ENCODE assay signal across 38 cellular contexts in genomic region chr12:131253376-131254026, GRCh38.
"Had no signal": no experiment of that assay in that cellular context is flagged by ENCODE, and none has a peak within 500 bp of the region (broad histone marks: within the 10 kb centered on the region; RNA-seq: fewer than 3 reads in every experiment).

No MANE protein-coding gene starts in this region.

- H3K4me1 ChIP-seq: adrenal gland, body of pancreas, breast epithelium had no signal

- DNase-seq: activated CD4-positive, alpha-beta memory T cell treated with anti-CD3 and anti-CD28 coated beads, Interleukin-2, amount 10 ng/mL, durations not matched to agents 7 days and 5 days; activated CD4-positive, alpha-beta T cell treated with anti-CD3 and anti-CD28 coated beads for 1 hour; activated CD4-positive, alpha-beta T cell treated with anti-CD3 and anti-CD28 coated beads for 36 hours; activated CD4-positive, alpha-beta T cell treated with anti-CD3 and anti-CD28 coated beads for 48 hours; activated CD4-positive, alpha-beta T cell treated with anti-CD3 and anti-CD28 coated beads, Interleukin-2, amount 10 ng/mL, durations not matched to agents 7 days and 5 days; activated CD4-positive, alpha-beta T cell treated with anti-CD3 and anti-CD28 coated beads, Interleukin-2, amount 50 U/mL, for 48 hours; activated CD4-positive, CD25-positive, alpha-beta regulatory T cell; activated CD8-positive, alpha-beta memory T cell treated with anti-CD3 and anti-CD28 coated beads for 24 hours; activated CD8-positive, alpha-beta memory T cell treated with anti-CD3 and anti-CD28 coated beads, Interleukin-2, amount 10 ng/mL, durations not matched to agents 7 days and 5 days; activated CD8-positive, alpha-beta memory T cell treated with anti-CD3 and anti-CD28 coated beads, Interleukin-2, amount 50 U/mL, for 48 hours; activated CD8-positive, alpha-beta T cell treated with anti-CD3 and anti-CD28 coated beads, Interleukin-2, amount 10 ng/mL, durations not matched to agents 7 days and 5 days; activated effector memory CD4-positive, alpha-beta T cell treated with anti-CD3 and anti-CD28 coated beads, Interleukin-2, amount 50 U/mL, for 16 hours; activated gamma-delta T cell treated with Interleukin-2 at 50 U/mL for 16 hours; activated naive CD4-positive, alpha-beta T cell; activated naive CD4-positive, alpha-beta T cell treated with anti-CD3 and anti-CD28 coated beads for 36 hours; activated naive CD4-positive, alpha-beta T cell treated with anti-CD3 and anti-CD28 coated beads, Interleukin-2, amount 50 U/mL, for 16 hours; activated naive CD8-positive, alpha-beta T cell treated with anti-CD3 and anti-CD28 coated beads for 36 hours; activated T-cell treated with anti-CD3 and anti-CD28 coated beads, Interleukin-2, amount 50 U/mL, for 1 hour; activated T-cell treated with anti-CD3 and anti-CD28 coated beads, Interleukin-2, amount 50 U/mL, for 4 hours; activated T-cell treated with anti-CD3 and anti-CD28 coated beads, Interleukin-2, amount 50 U/mL, for 72 hours; adrenal gland; amniotic stem cell; body of pancreas; brain microvascular endothelial cell; central memory CD4-positive, alpha-beta T cell; T-helper 1 cell; T-helper 2 cell; T-helper 9 cell; WERI-Rb-1 had no signal

- ATAC-seq: activated CD4-positive, alpha-beta T cell treated with anti-CD3 and anti-CD28 coated beads for 36 hours; activated CD4-positive, CD25-positive, alpha-beta regulatory T cell treated with anti-CD3 and anti-CD28 coated beads, Interleukin-2, amount 50 U/mL, for 24 hours; activated CD8-positive, alpha-beta memory T cell treated with anti-CD3 and anti-CD28 coated beads, Interleukin-2, amount 10 ng/mL, durations not matched to agents 7 days and 5 days; activated CD8-positive, alpha-beta T cell treated with anti-CD3 and anti-CD28 coated beads, Interleukin-2, amount 10 ng/mL, durations not matched to agents 7 days and 5 days; activated naive CD4-positive, alpha-beta T cell treated with anti-CD3 and anti-CD28 coated beads, Interleukin-2, amount 50 U/mL, for 72 hours; activated T-cell treated with anti-CD3 and anti-CD28 coated beads, Interleukin-2, amount 50 U/mL, for 4 hours; activated T-cell treated with anti-CD3 and anti-CD28 coated beads, Interleukin-2, amount 50 U/mL, for 72 hours; activated T-helper 17 cell treated with anti-CD3 and anti-CD28 coated beads, Interleukin-2, amount 50 U/mL, for 72 hours; body of pancreas; WTC11 had no signal

- H3K36me3 ChIP-seq: adrenal gland, brain microvascular endothelial cell, breast epithelium, WERI-Rb-1 had no signal

- H3K27ac Mint-ChIP-seq: activated CD4-positive, alpha-beta memory T cell treated with anti-CD3 and anti-CD28 coated beads, Interleukin-2, amount 10 ng/mL, durations not matched to agents 7 days and 5 days; activated CD4-positive, alpha-beta T cell treated with anti-CD3 and anti-CD28 coated beads for 36 hours; activated CD4-positive, alpha-beta T cell treated with anti-CD3 and anti-CD28 coated beads, Interleukin-2, amount 10 ng/mL, durations not matched to agents 7 days and 5 days; activated CD8-positive, alpha-beta memory T cell treated with anti-CD3 and anti-CD28 coated beads, Interleukin-2, amount 10 ng/mL, durations not matched to agents 7 days and 5 days; activated CD8-positive, alpha-beta T cell treated with anti-CD3 and anti-CD28 coated beads, Interleukin-2, amount 10 ng/mL, durations not matched to agents 7 days and 5 days; activated naive CD4-positive, alpha-beta T cell treated with anti-CD3 and anti-CD28 coated beads for 36 hours; activated naive CD8-positive, alpha-beta T cell treated with anti-CD3 and anti-CD28 coated beads for 36 hours; activated T-cell treated with anti-CD3 and anti-CD28 coated beads, Interleukin-2, amount 50 U/mL, for 72 hours; activated T-helper 1 cell treated with anti-CD3 and anti-CD28 coated beads, Interleukin-12 subunit alpha, Interleukin-12 subunit beta, Interleukin-2, Interleukin-4 antibody, amounts not matched to agents 30 ng/mL and 10 ng/mL and 1 ng/mL, durations not matched to agents 14 hours and 24 hours and 36 hours; activated T-helper 17 cell treated with anti-CD3 and anti-CD28 coated beads, Interleukin-2, amount 50 U/mL, for 72 hours; T-helper 1 cell treated with Interleukin-12 subunit alpha and Interleukin-12 subunit beta and Interleukin-4 antibody, amounts not matched to agents 30 μg/mL and 1 μg/mL, for 36 hours; T-helper 2 cell treated with Interferon-gamma antibody and Interleukin-4, amounts not matched to agents 5 μg/mL and 100 μg/mL, for 36 hours; WTC11 had no signal

- H3K9me3 ChIP-seq: adrenal gland, breast epithelium had no signal

- H3K9me3 Mint-ChIP-seq: activated CD4-positive, alpha-beta memory T cell treated with anti-CD3 and anti-CD28 coated beads, Interleukin-2, amount 10 ng/mL, durations not matched to agents 7 days and 5 days; activated CD4-positive, alpha-beta T cell treated with anti-CD3 and anti-CD28 coated beads, Interleukin-2, amount 10 ng/mL, durations not matched to agents 7 days and 5 days; activated naive CD4-positive, alpha-beta T cell treated with anti-CD3 and anti-CD28 coated beads for 36 hours; activated naive CD4-positive, alpha-beta T cell treated with anti-CD3 and anti-CD28 coated beads, Interleukin-2, amount 50 U/mL, for 72 hours; activated naive CD8-positive, alpha-beta T cell treated with anti-CD3 and anti-CD28 coated beads for 36 hours; activated T-cell treated with anti-CD3 and anti-CD28 coated beads, Interleukin-2, amount 50 U/mL, for 4 hours; activated T-cell treated with anti-CD3 and anti-CD28 coated beads, Interleukin-2, amount 50 U/mL, for 72 hours; activated T-helper 1 cell treated with anti-CD3 and anti-CD28 coated beads, Interleukin-12 subunit alpha, Interleukin-12 subunit beta, Interleukin-2, Interleukin-4 antibody, amounts not matched to agents 30 ng/mL and 10 ng/mL and 1 ng/mL, durations not matched to agents 14 hours and 24 hours and 36 hours; activated T-helper 17 cell treated with anti-CD3 and anti-CD28 coated beads, Interleukin-2, amount 50 U/mL, for 72 hours; T-helper 1 cell treated with Interleukin-12 subunit alpha and Interleukin-12 subunit beta and Interleukin-4 antibody, amounts not matched to agents 30 μg/mL and 1 μg/mL, for 36 hours; T-helper 2 cell treated with Interferon-gamma antibody and Interleukin-4, amounts not matched to agents 5 μg/mL and 100 μg/mL, for 36 hours had no signal

- H3K4me3 Mint-ChIP-seq: activated CD4-positive, alpha-beta memory T cell treated with anti-CD3 and anti-CD28 coated beads, Interleukin-2, amount 10 ng/mL, durations not matched to agents 7 days and 5 days; activated CD4-positive, alpha-beta T cell treated with anti-CD3 and anti-CD28 coated beads for 36 hours; activated CD4-positive, alpha-beta T cell treated with anti-CD3 and anti-CD28 coated beads, Interleukin-2, amount 10 ng/mL, durations not matched to agents 7 days and 5 days; activated CD8-positive, alpha-beta memory T cell treated with anti-CD3 and anti-CD28 coated beads, Interleukin-2, amount 10 ng/mL, durations not matched to agents 7 days and 5 days; activated CD8-positive, alpha-beta T cell treated with anti-CD3 and anti-CD28 coated beads, Interleukin-2, amount 10 ng/mL, durations not matched to agents 7 days and 5 days; activated naive CD4-positive, alpha-beta T cell treated with anti-CD3 and anti-CD28 coated beads for 36 hours; activated naive CD8-positive, alpha-beta T cell treated with anti-CD3 and anti-CD28 coated beads for 36 hours; activated T-cell treated with anti-CD3 and anti-CD28 coated beads, Interleukin-2, amount 50 U/mL, for 4 hours; activated T-cell treated with anti-CD3 and anti-CD28 coated beads, Interleukin-2, amount 50 U/mL, for 72 hours; activated T-helper 1 cell treated with anti-CD3 and anti-CD28 coated beads, Interleukin-12 subunit alpha, Interleukin-12 subunit beta, Interleukin-2, Interleukin-4 antibody, amounts not matched to agents 30 ng/mL and 10 ng/mL and 1 ng/mL, durations not matched to agents 14 hours and 24 hours and 36 hours; activated T-helper 17 cell treated with anti-CD3 and anti-CD28 coated beads, Interleukin-2, amount 50 U/mL, for 72 hours; T-helper 1 cell treated with Interleukin-12 subunit alpha and Interleukin-12 subunit beta and Interleukin-4 antibody, amounts not matched to agents 30 μg/mL and 1 μg/mL, for 36 hours; T-helper 2 cell treated with Interferon-gamma antibody and Interleukin-4, amounts not matched to agents 5 μg/mL and 100 μg/mL, for 36 hours; WTC11 had no signal

- H3K27ac ChIP-seq: adrenal gland, body of pancreas, brain microvascular endothelial cell, breast epithelium, WERI-Rb-1 had no signal

- H3K27me3 ChIP-seq: adrenal gland, body of pancreas, brain microvascular endothelial cell, breast epithelium had no signal

- H3K27me3 Mint-ChIP-seq: activated CD4-positive, alpha-beta memory T cell treated with anti-CD3 and anti-CD28 coated beads, Interleukin-2, amount 10 ng/mL, durations not matched to agents 7 days and 5 days; activated CD4-positive, alpha-beta T cell treated with anti-CD3 and anti-CD28 coated beads, Interleukin-2, amount 10 ng/mL, durations not matched to agents 7 days and 5 days; activated CD8-positive, alpha-beta memory T cell treated with anti-CD3 and anti-CD28 coated beads, Interleukin-2, amount 10 ng/mL, durations not matched to agents 7 days and 5 days; activated naive CD8-positive, alpha-beta T cell treated with anti-CD3 and anti-CD28 coated beads for 36 hours had no signal

- H3K36me3 Mint-ChIP-seq: activated CD8-positive, alpha-beta memory T cell treated with anti-CD3 and anti-CD28 coated beads, Interleukin-2, amount 10 ng/mL, durations not matched to agents 7 days and 5 days; activated naive CD4-positive, alpha-beta T cell treated with anti-CD3 and anti-CD28 coated beads, Interleukin-2, amount 50 U/mL, for 72 hours; activated naive CD8-positive, alpha-beta T cell treated with anti-CD3 and anti-CD28 coated beads for 36 hours; WTC11 had no signal

- FAIRE-seq: astrocyte had no signal

- H3K4me1 Mint-ChIP-seq: activated CD4-positive, alpha-beta memory T cell treated with anti-CD3 and anti-CD28 coated beads, Interleukin-2, amount 10 ng/mL, durations not matched to agents 7 days and 5 days; activated CD4-positive, alpha-beta T cell treated with anti-CD3 and anti-CD28 coated beads for 36 hours; activated CD4-positive, alpha-beta T cell treated with anti-CD3 and anti-CD28 coated beads, Interleukin-2, amount 10 ng/mL, durations not matched to agents 7 days and 5 days; activated CD8-positive, alpha-beta memory T cell treated with anti-CD3 and anti-CD28 coated beads, Interleukin-2, amount 10 ng/mL, durations not matched to agents 7 days and 5 days; activated naive CD8-positive, alpha-beta T cell treated with anti-CD3 and anti-CD28 coated beads for 36 hours; activated T-helper 17 cell treated with anti-CD3 and anti-CD28 coated beads, Interleukin-2, amount 50 U/mL, for 72 hours; WTC11 had no signal

- H3K4me3 ChIP-seq: adrenal gland, body of pancreas, breast epithelium had no signal
